Comparison of ENCODE assay signal across 1 cellular context in the genomic region with DNA sequence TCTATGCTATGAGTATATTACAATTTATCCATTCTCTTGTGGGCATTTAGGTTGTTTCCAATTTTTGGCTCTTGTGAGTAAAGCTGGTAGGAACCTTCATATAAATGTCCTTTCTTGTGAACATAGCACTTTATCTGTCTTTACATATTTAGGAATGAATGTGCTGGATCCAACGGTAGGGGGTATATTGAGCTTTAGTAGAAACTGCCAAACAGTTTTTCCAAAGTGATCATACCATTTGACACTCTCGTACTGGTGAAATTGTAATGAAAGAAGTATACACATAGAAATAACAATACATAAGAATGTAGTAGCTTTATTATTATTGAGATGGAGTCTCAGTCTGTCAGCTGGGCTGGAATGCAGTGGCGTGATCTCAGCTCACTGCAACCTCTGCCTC.
TF ChIP-seq lines count a peak whose summit lies in the region.

No MANE protein-coding gene starts in this region.

TF ChIP-seq in K562, 482 proteins besides CTCF, POLR2A, EP300 and RAD21:
- TF ChIP-seq ZNF586 (CRISPR knock-in tag; conservative IDR thresholded peaks at IDR 0.05) (no peak), POLR3A (IDR thresholded peaks at IDR 0.05; ENCODE audit: borderline replicate concordance, extremely low read depth, insufficient read depth, insufficient read length) (no peak), NRF1 (conservative IDR thresholded peaks at IDR 0.05 in 1 of 2, IDR thresholded peaks at IDR 0.05 in 1 of 2) (no peak), HDAC3 (IDR thresholded peaks at IDR 0.05; ENCODE audit: borderline replicate concordance, partially characterized antibody) (no peak), SREBF1 (IDR thresholded peaks at IDR 0.05; ENCODE audit: borderline replicate concordance, low read depth, low read length) (no peak), GTF2A2 (tag; IDR thresholded peaks at IDR 0.05) (no peak), HIVEP1 (CRISPR knock-in tag; IDR thresholded peaks at IDR 0.05) (no peak), HNRNPH1 (optimal IDR thresholded peaks at IDR 0.05; ENCODE audit: low read depth, low read length) (no peak), ATF1 (CRISPR knock-in tag; IDR thresholded peaks at IDR 0.05) (no peak), ATF1 (tag; IDR thresholded peaks at IDR 0.05) (no peak)
- TF ChIP-seq, protein P1, sequence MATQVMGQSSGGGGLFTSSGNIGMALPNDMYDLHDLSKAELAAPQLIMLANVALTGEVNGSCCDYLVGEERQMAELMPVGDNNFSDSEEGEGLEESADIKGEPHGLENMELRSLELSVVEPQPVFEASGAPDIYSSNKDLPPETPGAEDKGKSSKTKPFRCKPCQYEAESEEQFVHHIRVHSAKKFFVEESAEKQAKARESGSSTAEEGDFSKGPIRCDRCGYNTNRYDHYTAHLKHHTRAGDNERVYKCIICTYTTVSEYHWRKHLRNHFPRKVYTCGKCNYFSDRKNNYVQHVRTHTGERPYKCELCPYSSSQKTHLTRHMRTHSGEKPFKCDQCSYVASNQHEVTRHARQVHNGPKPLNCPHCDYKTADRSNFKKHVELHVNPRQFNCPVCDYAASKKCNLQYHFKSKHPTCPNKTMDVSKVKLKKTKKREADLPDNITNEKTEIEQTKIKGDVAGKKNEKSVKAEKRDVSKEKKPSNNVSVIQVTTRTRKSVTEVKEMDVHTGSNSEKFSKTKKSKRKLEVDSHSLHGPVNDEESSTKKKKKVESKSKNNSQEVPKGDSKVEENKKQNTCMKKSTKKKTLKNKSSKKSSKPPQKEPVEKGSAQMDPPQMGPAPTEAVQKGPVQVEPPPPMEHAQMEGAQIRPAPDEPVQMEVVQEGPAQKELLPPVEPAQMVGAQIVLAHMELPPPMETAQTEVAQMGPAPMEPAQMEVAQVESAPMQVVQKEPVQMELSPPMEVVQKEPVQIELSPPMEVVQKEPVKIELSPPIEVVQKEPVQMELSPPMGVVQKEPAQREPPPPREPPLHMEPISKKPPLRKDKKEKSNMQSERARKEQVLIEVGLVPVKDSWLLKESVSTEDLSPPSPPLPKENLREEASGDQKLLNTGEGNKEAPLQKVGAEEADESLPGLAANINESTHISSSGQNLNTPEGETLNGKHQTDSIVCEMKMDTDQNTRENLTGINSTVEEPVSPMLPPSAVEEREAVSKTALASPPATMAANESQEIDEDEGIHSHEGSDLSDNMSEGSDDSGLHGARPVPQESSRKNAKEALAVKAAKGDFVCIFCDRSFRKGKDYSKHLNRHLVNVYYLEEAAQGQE (CRISPR knock-in tag; IDR thresholded peaks at IDR 0.05; ENCODE audit: low read depth) = no peak
